Comparison of ENCODE assay signal across 7 cellular contexts in the genomic region with DNA sequence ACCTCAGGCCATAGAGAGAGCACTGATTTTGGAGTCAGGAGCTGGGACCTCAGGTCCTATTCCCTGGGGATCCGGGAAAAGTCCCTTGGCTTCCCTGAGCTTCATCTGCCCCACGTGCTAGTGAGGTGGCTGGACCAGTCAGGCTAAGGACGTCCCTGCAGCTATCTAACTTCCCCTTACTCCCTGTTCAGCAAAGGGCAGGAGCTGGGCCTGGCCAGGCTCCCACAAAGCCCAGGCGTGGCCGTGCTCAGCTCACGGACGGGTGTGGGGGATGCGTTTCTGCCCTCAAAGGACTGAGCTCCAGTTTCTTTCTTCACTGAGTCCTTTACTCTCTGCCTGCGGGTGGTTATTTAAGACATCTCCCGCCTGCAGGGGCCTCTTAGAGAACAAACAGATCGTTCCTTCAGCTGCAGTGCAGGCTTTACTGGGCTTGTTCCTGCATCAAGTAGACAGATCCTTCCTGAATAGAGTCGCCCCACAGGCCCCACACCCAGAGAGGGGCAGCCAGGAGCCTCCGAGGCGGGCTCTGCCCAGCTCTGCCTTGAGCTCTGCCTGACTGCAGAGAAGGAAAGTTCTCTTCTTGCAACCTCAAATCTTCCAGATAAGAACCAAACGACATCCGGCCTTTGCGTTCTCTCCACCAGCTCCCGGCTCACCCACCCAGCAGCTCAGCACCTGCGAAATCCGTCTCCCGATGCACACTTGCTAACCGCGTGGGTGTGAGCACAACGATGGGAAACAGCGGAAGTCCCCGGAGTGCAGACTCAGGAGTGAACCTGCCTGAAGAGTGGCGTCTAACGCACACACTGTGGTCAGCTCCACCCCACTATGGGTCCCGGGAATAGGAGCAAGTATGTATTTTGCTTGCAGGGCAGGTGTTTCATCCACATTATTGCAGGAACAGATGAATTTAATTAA.
DNase-seq lines count a peak whose midpoint lies in the region; ATAC-seq, FAIRE-seq and TF ChIP-seq lines count a peak whose summit lies in the region.
"Not testable (repeated sequence)": the region's sequence is repeated elsewhere in the genome, so short reads cannot be mapped to it uniquely, and the experiment has no call there.

No MANE protein-coding gene starts in this region.

- not testable (repeated sequence) for H3K4me1 ChIP-seq in Panc1 (ENCODE audit: control insufficient read depth, insufficient read depth, low read length); K562 (replicated peaks in 1 of 2; ENCODE audit: control insufficient read depth in 2 of 2, insufficient read depth in 2 of 2, low read length in 2 of 2)

- not testable (repeated sequence) for H3K4me3 Mint-ChIP-seq in activated CD4-positive, alpha-beta T cell treated with anti-CD3 and anti-CD28 coated beads, Interleukin-2, amount 10 ng/mL, durations not matched to agents 24 days and 14 days
- peak overlapping the region in 1 of 3 experiments; percentile 14 for H3K4me3 Mint-ChIP-seq in nephron

- not testable (repeated sequence) for H3K4me1 Mint-ChIP-seq in activated CD4-positive, alpha-beta T cell treated with anti-CD3 and anti-CD28 coated beads, Interleukin-2, amount 10 ng/mL, durations not matched to agents 24 days and 14 days
- peaks cover 57% of the 10 kb centered on the region for H3K4me1 Mint-ChIP-seq in nephron

- not testable (repeated sequence) for H2AFZ ChIP-seq in K562 (ENCODE audit: low read depth, low read length)

- POLR2A ChIA-PET in Panc1 (lab: Charles Lee); K562 (lab: Yijun Ruan, JAX): not testable (repeated sequence)

- not testable (repeated sequence) for H4K20me1 ChIP-seq in K562 (replicated peaks; ENCODE audit: control insufficient read depth, insufficient read depth, low read length)

- not testable (repeated sequence) for H3K9me3 ChIP-seq in Panc1 (ENCODE audit: control insufficient read depth, insufficient read depth, low read depth, low read length); K562 (replicated peaks; ENCODE audit: control insufficient read depth, insufficient read depth, low read depth, low read length)

- H3K27me3 Mint-ChIP-seq in activated CD4-positive, alpha-beta T cell treated with anti-CD3 and anti-CD28 coated beads, Interleukin-2, amount 10 ng/mL, durations not matched to agents 24 days and 14 days: not testable (repeated sequence)
- peaks cover 37% of the 10 kb centered on the region for H3K27me3 Mint-ChIP-seq in nephron (ENCODE audit: low read depth)

- not testable (repeated sequence) for H3K27ac Mint-ChIP-seq in activated CD4-positive, alpha-beta T cell treated with anti-CD3 and anti-CD28 coated beads, Interleukin-2, amount 10 ng/mL, durations not matched to agents 24 days and 14 days
- H3K27ac Mint-ChIP-seq in nephron: peak overlapping the region; percentile 45 to 87 (median 76)

- H3K27ac ChIP-seq in Panc1 (ENCODE audit: low read length); K562 (ENCODE audit: extremely low read depth, low read depth, low read length): not testable (repeated sequence)

- H3K79me2 ChIP-seq in K562 (ENCODE audit: control insufficient read depth, insufficient read depth, low read length): not testable (repeated sequence)

- not testable (repeated sequence) for TF ChIP-seq POLR2A in GM12892 (IDR thresholded peaks at IDR 0.05; ENCODE audit: low read depth, low read length); K562 (conservative IDR thresholded peaks at IDR 0.05)

- in situ Hi-C loops in Panc1 (cut with HindIII; ENCODE audit: low pct_unique_long_range_greater_than_20kb, low sequenced_read_pairs); K562 (cut with MboI): not testable (repeated sequence)

- TF ChIP-seq CTCF in Panc1 (IDR thresholded peaks at IDR 0.05); K562 (IDR thresholded peaks at IDR 0.05 in 2 of 3, conservative IDR thresholded peaks at IDR 0.05 in 1 of 3; ENCODE audit: insufficient read depth in 2 of 3, low read depth in 1 of 3, low read length in 3 of 3); nephron (IDR thresholded peaks at IDR 0.05; ENCODE audit: unreplicated experiment in 3 of 3): not testable (repeated sequence)

- WGBS in K562 (ENCODE audit: insufficient coverage, low coverage, missing lambda C conversion rate): 2% methylated on average over 11 of the region's 29 CpGs

- peak; percentile 74 for FAIRE-seq in GM12892 (lab: Jason Lieb, UNC)
- FAIRE-seq in K562 (lab: Jason Lieb, UNC): peak; percentile 76

- not testable (repeated sequence) for TF ChIP-seq RAD21 in K562 (CRISPR knock-in tag; conservative IDR thresholded peaks at IDR 0.05 in 1 of 2, IDR thresholded peaks at IDR 0.05 in 1 of 2)

- CTCF ChIA-PET in Panc1 (lab: Charles Lee); K562 (lab: Yijun Ruan, JAX; ENCODE audit: low intra/inter-chr PET ratio): not testable (repeated sequence)

- H3K4me3 ChIP-seq in Panc1 (ENCODE audit: low read depth in 2 of 2, low read length in 2 of 2); K562: not testable (repeated sequence)

- not testable (repeated sequence) for BruUV-seq in Panc1 (replicated peaks; lab: Mats Ljungman, UMichigan); K562 (replicated peaks; lab: Mats Ljungman, UMichigan)

- peak; percentile 43 for ATAC-seq in Panc1
- not testable (repeated sequence) for ATAC-seq in K562
- peak; percentile 36 to 79 for ATAC-seq in left cardiac atrium
- ATAC-seq in stimulated activated naive CD8-positive, alpha-beta T cell treated with anti-CD3 and anti-CD28 coated beads, Interleukin-15, Interleukin-2, amounts not matched to agents 100 U/mL and 50 U/mL, for 24 hours: peak; percentile 40

- H3K9me1 ChIP-seq in K562 (ENCODE audit: control insufficient read depth, insufficient read depth, low read length): not testable (repeated sequence)

- TF ChIP-seq EP300 in K562 (IDR thresholded peaks at IDR 0.05; ENCODE audit: low read length): not testable (repeated sequence)

- not testable (repeated sequence) for H3K27me3 ChIP-seq in Panc1 (ENCODE audit: control insufficient read depth, insufficient read depth, low read length); K562 (ENCODE audit: control insufficient read depth in 2 of 2, insufficient read depth in 2 of 2, low read length in 2 of 2)

- not testable (repeated sequence) for H3K4me2 ChIP-seq in K562 (ENCODE audit: insufficient read depth, low read length)

- not testable (repeated sequence) for H3K9ac ChIP-seq in K562 (ENCODE audit: insufficient read depth in 1 of 2, low read depth in 2 of 2, low read length in 2 of 2)

- H3K36me3 Mint-ChIP-seq in activated CD4-positive, alpha-beta T cell treated with anti-CD3 and anti-CD28 coated beads, Interleukin-2, amount 10 ng/mL, durations not matched to agents 24 days and 14 days (ENCODE audit: low read depth); nephron (ENCODE audit: low read depth): not testable (repeated sequence)

- not testable (repeated sequence) for H3K9me3 Mint-ChIP-seq in activated CD4-positive, alpha-beta T cell treated with anti-CD3 and anti-CD28 coated beads, Interleukin-2, amount 10 ng/mL, durations not matched to agents 24 days and 14 days; nephron

- not testable (repeated sequence) for DNase-seq in GM12892 (ENCODE audit: insufficient read length); Panc1 (ENCODE audit: low read depth, low spot score); K562 (ENCODE audit: extremely low read depth in 1 of 4, low spot score in 3 of 4); left cardiac atrium; stimulated activated naive CD8-positive, alpha-beta T cell treated with anti-CD3 and anti-CD28 coated beads, Interleukin-15, Interleukin-2, amounts not matched to agents 100 U/mL and 50 U/mL, for 24 hours
- peak; percentile 60 for DNase-seq in activated CD4-positive, alpha-beta T cell treated with anti-CD3 and anti-CD28 coated beads, Interleukin-2, amount 10 ng/mL, durations not matched to agents 24 days and 14 days

- not testable (repeated sequence) for H3K36me3 ChIP-seq in Panc1 (ENCODE audit: control insufficient read depth, insufficient read depth, low read length); K562 (ENCODE audit: control insufficient read depth, insufficient read depth, low read length)

- intact Hi-C loops in Panc1 (cut with micrococcal nuclease; ENCODE audit: unreplicated experiment); activated CD4-positive, alpha-beta T cell treated with anti-CD3 and anti-CD28 coated beads, Interleukin-2, amount 10 ng/mL, durations not matched to agents 24 days and 14 days (cut with micrococcal nuclease); K562 (cut with micrococcal nuclease); left cardiac atrium (cut with DNase I): not testable (repeated sequence)
